ENCODE assay signal across 12 cellular contexts in the genomic region with DNA sequence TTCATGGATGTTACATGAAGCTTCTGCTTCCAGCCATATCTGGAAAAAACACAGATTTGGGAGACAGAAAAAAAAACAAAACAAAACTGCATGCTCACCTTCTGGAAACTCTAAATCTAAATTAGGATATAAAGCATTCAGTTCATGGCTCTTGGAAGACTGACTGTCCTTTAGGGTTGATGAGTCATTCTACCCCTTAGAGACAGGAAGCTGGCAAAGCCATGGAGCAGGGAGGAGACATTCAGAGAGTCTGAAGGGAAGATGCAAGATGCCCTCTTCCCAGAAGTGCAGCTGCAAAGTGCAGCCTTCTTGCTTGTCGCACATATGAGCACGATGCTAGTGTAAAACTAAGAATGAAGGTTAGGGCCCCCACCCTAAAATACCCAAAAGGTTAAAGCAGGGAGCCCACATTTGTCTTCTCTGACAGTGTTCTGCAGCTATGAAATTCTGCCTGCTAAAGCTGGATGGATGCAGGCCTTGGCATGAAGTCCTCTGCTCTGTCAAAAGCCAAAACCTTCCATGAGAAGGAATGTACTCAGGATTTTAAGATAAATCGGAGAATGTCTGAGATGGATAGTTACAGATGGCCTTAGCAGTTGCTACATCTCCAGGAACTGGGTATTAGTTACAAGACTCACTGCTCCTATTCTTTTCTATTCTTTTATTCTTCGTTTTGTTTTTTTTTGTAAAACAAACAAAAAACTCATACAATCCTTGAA.
A peak's percentile ranks its signal among the peaks of the same experiment; 100 is the strongest.
DNase-seq lines count a peak whose midpoint lies in the region; TF ChIP-seq lines count a peak whose summit lies in the region.
"Had no signal": no experiment of that assay in that cellular context is flagged by ENCODE, and none has a peak within 500 bp of the region (broad histone marks: within the 10 kb centered on the region; RNA-seq: fewer than 3 reads in every experiment).

No MANE protein-coding gene starts in this region.

- peak overlapping the region in 6 of 11 experiments; percentile 6 to 58 (median 38); a peak in 10 of 22 replicates for H3K4me2 ChIP-seq in BLaER1 treated with 17β-estradiol and CSF1 and Interleukin-3, amounts not matched to agents 10 nM and 100 nM

- no peak overlapping the region for H3K4me3 ChIP-seq in BLaER1 treated with 17β-estradiol and CSF1 and Interleukin-3, amounts not matched to agents 10 nM and 100 nM
- H3K4me3 ChIP-seq in cardiac fibroblast (replicated peaks in 1 of 2; ENCODE audit: low read depth in 2 of 2, low read length in 2 of 2) (no peak overlapping the region), transverse colon (no peak overlapping the region)
- H3K4me3 ChIP-seq: adrenal gland had no signal

- no peaks in the 10 kb centered on the region for H3K27me3 ChIP-seq in BLaER1 treated with 17β-estradiol and CSF1 and Interleukin-3, amounts not matched to agents 10 nM and 100 nM
- H3K27me3 ChIP-seq in transverse colon, result no peaks in the 10 kb centered on the region
- H3K27me3 ChIP-seq: adrenal gland had no signal

- 64 to 67% methylated on average over 4 of the region's 4 CpGs for WGBS in transverse colon (ENCODE audit: low coverage in 1 of 2), 2 donors

- peaks cover 0 to 14% (median 7%) of the 10 kb centered on the region in 10 experiments; a peak in 10 of 20 replicates for H3K4me1 ChIP-seq in BLaER1 treated with 17β-estradiol and CSF1 and Interleukin-3, amounts not matched to agents 10 nM and 100 nM
- H3K4me1 ChIP-seq in transverse colon, result peaks cover 0 to 13% (median 5%) of the 10 kb centered on the region in 4 donors

- H3K27ac ChIP-seq in BLaER1 treated with 17β-estradiol and CSF1 and Interleukin-3, amounts not matched to agents 10 nM and 100 nM, result no peak overlapping the region
- H3K27ac ChIP-seq in transverse colon, result peak overlapping the region in 2 of 4 donors; percentile 35 to 37
- H3K27ac ChIP-seq: adrenal gland had no signal

- intact Hi-C loops in transverse colon (cut with DNase I; ENCODE audit: low total_unique reads), result no loop called here

- no peaks in the 10 kb centered on the region for H3K9me3 ChIP-seq in BLaER1 treated with 17β-estradiol and CSF1 and Interleukin-3, amounts not matched to agents 10 nM and 100 nM (replicated peaks in 1 of 11)
- H3K9me3 ChIP-seq in transverse colon, result no peaks in the 10 kb centered on the region
- H3K9me3 ChIP-seq: adrenal gland, Caco-2 had no signal

- no peak for TF ChIP-seq POLR2A in transverse colon (IDR thresholded peaks at IDR 0.05)

- H3K36me3 ChIP-seq in BLaER1 treated with 17β-estradiol and CSF1 and Interleukin-3, amounts not matched to agents 10 nM and 100 nM, result no peaks in the 10 kb centered on the region
- H3K36me3 ChIP-seq in transverse colon, result no peaks in the 10 kb centered on the region
- H3K36me3 ChIP-seq: adrenal gland had no signal

- no peak for TF ChIP-seq CTCF in cardiac fibroblast (IDR thresholded peaks at IDR 0.05; ENCODE audit: low read depth, low read length)
- TF ChIP-seq CTCF in transverse colon (IDR thresholded peaks at IDR 0.05), result no peak

- no peaks in the 10 kb centered on the region for H4K20me1 ChIP-seq in BLaER1 treated with 17β-estradiol and CSF1 and Interleukin-3, amounts not matched to agents 10 nM and 100 nM

- in situ Hi-C loops in transverse colon (cut with MboI; ENCODE audit: low pct_ligation_motif_present in 1 of 4, low pct_unique_long_range_greater_than_20kb in 1 of 4, low sequenced_read_pairs in 3 of 4), result no loop called here

- no peak overlapping the region for H3K9ac ChIP-seq in BLaER1 treated with 17β-estradiol and CSF1 and Interleukin-3, amounts not matched to agents 10 nM and 100 nM

- peak; percentile 10 for DNase-seq in MV-4-11 (lab: John Stamatoyannopoulos, UW)
- peak; percentile 65 to 80 for DNase-seq in cardiac fibroblast (ENCODE audit: low read depth in 2 of 2)
- DNase-seq in myocyte (ENCODE audit: low read depth), result peak; percentile 61
- DNase-seq in NOMO-1 treated with dmso at 0.1 percent for 144 hours (lab: John Stamatoyannopoulos, UW; ENCODE audit: unreplicated experiment), result no peak
- no peak for DNase-seq in CD1c-positive myeloid dendritic cell (ENCODE audit: extremely low spot score)
- no peak for DNase-seq in NCI-H748 (lab: John Stamatoyannopoulos, UW; ENCODE audit: unreplicated experiment)
- no peak for DNase-seq in transverse colon
- DNase-seq: Caco-2, Karpas-422, NCI-H774 had no signal

- TF ChIP-seq EP300 in transverse colon (IDR thresholded peaks at IDR 0.05; ENCODE audit: low read depth), result no peak

Comparison
In these comparisons a context has a peak if more than half of its experiments do, and no peak if none do; other contexts are left out.
1. DNase-seq: peak in MV-4-11 (single experiment), cardiac fibroblast (2 of 2) and myocyte (single experiment); none in NOMO-1 treated with dmso at 0.1 percent for 144 hours (single experiment), CD1c-positive myeloid dendritic cell (single experiment), NCI-H748 (single experiment) and transverse colon (single experiment).